Comparison of ENCODE assay signal across 18 cellular contexts in genomic region chr18:57923606-57924005, GRCh38.
DNase-seq lines count a peak whose midpoint lies in the region; ATAC-seq and TF ChIP-seq lines count a peak whose summit lies in the region.
"Had no signal": no experiment of that assay in that cellular context is flagged by ENCODE, and none has a peak within 500 bp of the region (broad histone marks: within the 10 kb centered on the region; RNA-seq: fewer than 3 reads in every experiment).

No MANE protein-coding gene starts in this region.

- no peak for TF ChIP-seq CTCF in brain (conservative IDR thresholded peaks at IDR 0.05)

- H3K9me3 Mint-ChIP-seq in brain, result peaks cover 0 to 11% (median 2%) of the 10 kb centered on the region in 5 experiments
- H3K9me3 Mint-ChIP-seq: CD8-positive, alpha-beta T cell had no signal

- peak; percentile 46 for DNase-seq in NCI-H82 (lab: John Stamatoyannopoulos, UW)
- no peak for DNase-seq in NCI-H82 treated with DMSO at 0.1 percent for 48 hours (lab: John Stamatoyannopoulos, UW; ENCODE audit: unreplicated experiment)
- DNase-seq in NCI-H446 (lab: John Stamatoyannopoulos, UW), result peak; percentile 64 to 85
- no peak for DNase-seq in T-helper 17 cell
- no peak for DNase-seq in activated CD4-positive, alpha-beta T cell treated with anti-CD3 and anti-CD28 coated beads, Interleukin-2, amount 50 U/mL, for 4 hours
- no peak for DNase-seq in NCI-H510A treated with DMSO at 0.1 percent for 48 hours (lab: John Stamatoyannopoulos, UW)
- no peak for DNase-seq in left ventricle myocardium superior
- DNase-seq: 8988T; CD8-positive, alpha-beta T cell; GF-D8; NCI-H2081; NCI-H2227 treated with DMSO at 0.1 percent for 48 hours; NCI-H748 treated with DMSO at 0.1 percent for 48 hours; T-helper 9 cell had no signal

- H3K27me3 Mint-ChIP-seq in brain (no peaks in the 10 kb centered on the region), T-helper 17 cell (peaks cover 9% of the 10 kb centered on the region)

- intact Hi-C loops in left ventricle myocardium superior (cut with micrococcal nuclease), result no loop called here

- no peak overlapping the region for H3K4me3 Mint-ChIP-seq in brain
- H3K4me3 Mint-ChIP-seq in T-helper 17 cell, result no peak overlapping the region
- H3K4me3 Mint-ChIP-seq: CD8-positive, alpha-beta T cell had no signal

- H3K36me3 Mint-ChIP-seq in brain, result no peaks in the 10 kb centered on the region
- no peaks in the 10 kb centered on the region for H3K36me3 Mint-ChIP-seq in T-helper 17 cell (ENCODE audit: low read depth)
- H3K36me3 Mint-ChIP-seq: CD8-positive, alpha-beta T cell had no signal

- no peak for ATAC-seq in T-helper 17 cell
- no peak for ATAC-seq in left ventricle myocardium superior
- ATAC-seq: CD8-positive, alpha-beta T cell; HepG2; Panc1; Right ventricle myocardium inferior had no signal

- no peaks in the 10 kb centered on the region for H3K9me3 ChIP-seq in T-helper 17 cell (ENCODE audit: control insufficient read depth, low read length, poor library complexity, severe bottlenecking)

- H3K4me1 Mint-ChIP-seq in brain, result peaks cover 40% of the 10 kb centered on the region
- no peaks in the 10 kb centered on the region for H3K4me1 Mint-ChIP-seq in T-helper 17 cell

- H3K27ac Mint-ChIP-seq in brain (peak overlapping the region in 3 of 5 experiments; percentile 57 to 90 (median 83)), T-helper 17 cell (no peak overlapping the region)
- H3K27ac Mint-ChIP-seq: CD8-positive, alpha-beta T cell had no signal

Comparison
In these comparisons a context has a peak if more than half of its experiments do, and no peak if none do; other contexts are left out.
1. DNase-seq: peak in NCI-H82 (single experiment) and NCI-H446 (2 of 2); none in NCI-H82 treated with DMSO at 0.1 percent for 48 hours (single experiment), T-helper 17 cell (0 of 3), activated CD4-positive, alpha-beta T cell treated with anti-CD3 and anti-CD28 coated beads, Interleukin-2, amount 50 U/mL, for 4 hours (0 of 2), NCI-H510A treated with DMSO at 0.1 percent for 48 hours (single experiment) and left ventricle myocardium superior (single experiment).